ENCODE assay signal across 20 cellular contexts in genomic region chr6:39037082-39037487, GRCh38. TPM values are rescaled to one million over a fixed set of nuclear protein-coding genes. Genes with fewer than 3 reads are reported as not detected.
"Had no signal": no experiment of that assay in that cellular context is flagged by ENCODE, and none has a peak within 500 bp of the region (broad histone marks: within the 10 kb centered on the region; RNA-seq: fewer than 3 reads in every experiment).

No MANE protein-coding gene starts in this region.

- H3K9ac ChIP-seq: parathyroid adenoma had no signal

- H3K27ac ChIP-seq: brain microvascular endothelial cell, dorsolateral prefrontal cortex, foreskin keratinocyte, hepatocyte, parathyroid adenoma, upper lobe of right lung had no signal

- H3K4me3 ChIP-seq: dorsolateral prefrontal cortex, hepatocyte, smooth muscle cell, upper lobe of right lung had no signal

- DNase-seq: activated CD4-positive, alpha-beta T cell treated with anti-CD3 and anti-CD28 coated beads, Interleukin-2, amount 10 ng/mL, durations not matched to agents 7 days and 5 days; activated CD8-positive, alpha-beta T cell treated with anti-CD3 and anti-CD28 coated beads, Interleukin-2, amount 10 ng/mL, durations not matched to agents 7 days and 5 days; activated naive CD4-positive, alpha-beta T cell treated with anti-CD3 and anti-CD28 coated beads for 36 hours; activated T-cell treated with anti-CD3 and anti-CD28 coated beads, Interleukin-2, amount 50 U/mL, for 24 hours; aorta; brain microvascular endothelial cell; central memory CD4-positive, alpha-beta T cell; endodermal cell; foreskin keratinocyte; left cardiac atrium; mesenchymal stem cell; naive thymus-derived CD8-positive, alpha-beta T cell; stimulated activated CD4-positive, alpha-beta T cell treated with anti-CD3 and anti-CD28 coated beads, Interleukin-4, amount 100 ng/mL, for 24 hours; upper lobe of right lung had no signal

- H3K4me2 ChIP-seq: hepatocyte, smooth muscle cell had no signal

- H3K9me3 ChIP-seq: upper lobe of right lung had no signal

- H3K4me1 ChIP-seq: foreskin keratinocyte, parathyroid adenoma, upper lobe of right lung had no signal

- H3K36me3 ChIP-seq: brain microvascular endothelial cell, upper lobe of right lung had no signal

RNA-seq across cellular contexts. Expression of gene GLP1R, which starts 11.5 kb away (rescaled TPM):
- total RNA-seq: activated CD4-positive, alpha-beta T cell treated with anti-CD3 and anti-CD28 coated beads, Interleukin-2, amount 10 ng/mL, durations not matched to agents 7 days and 5 days; activated CD8-positive, alpha-beta T cell treated with anti-CD3 and anti-CD28 coated beads, Interleukin-2, amount 10 ng/mL, durations not matched to agents 7 days and 5 days; aorta; epithelial cell of proximal tubule; fibroblast of lung; foreskin keratinocyte; naive thymus-derived CD8-positive, alpha-beta T cell; smooth muscle cell; upper lobe of right lung had no signal
- polyA plus RNA-seq: aorta; fibroblast of lung; foreskin keratinocyte; hepatocyte; naive thymus-derived CD8-positive, alpha-beta T cell; smooth muscle cell had no signal
